Comparison of ENCODE assay signal across 8 cellular contexts in genomic region chr1:203287109-203287893, GRCh38. TPM values are rescaled to one million over a fixed set of nuclear protein-coding genes. Genes with fewer than 3 reads are reported as not detected.
DNase-seq lines count a peak whose midpoint lies in the region; ATAC-seq and TF ChIP-seq lines count a peak whose summit lies in the region.

No MANE protein-coding gene starts in this region.

- peak overlapping the region; percentile 99 to 100 (median 100) for H3K27ac Mint-ChIP-seq in CD14-positive monocyte
- H3K27ac Mint-ChIP-seq in activated naive CD4-positive, alpha-beta T cell treated with anti-CD3 and anti-CD28 coated beads, Interleukin-2, amount 50 U/mL, for 72 hours = peak overlapping the region; percentile 94 to 100

- ATAC-seq in GM19324 (IDR thresholded peaks at IDR 0.05; ENCODE audit: low FRiP score, unreplicated experiment) = peak; percentile 56
- ATAC-seq in HG03354 (IDR thresholded peaks at IDR 0.05; ENCODE audit: poor library complexity, severe bottlenecking, unreplicated experiment) = peak; percentile 47
- peak; percentile 21 to 63 for ATAC-seq in activated naive CD4-positive, alpha-beta T cell treated with anti-CD3 and anti-CD28 coated beads, Interleukin-2, amount 50 U/mL, for 72 hours
- ATAC-seq in left lung = peak; percentile 36

- H3K27me3 Mint-ChIP-seq in CD14-positive monocyte (ENCODE audit: low read depth in 3 of 3) = no peaks in the 10 kb centered on the region

- peak; percentile 97 for DNase-seq in CD14-positive monocyte (ENCODE audit: low spot score)
- DNase-seq in SHP77 treated with DMSO at 0.1 percent for 48 hours (lab: John Stamatoyannopoulos, UW) = peak; percentile 81
- peak; percentile 53 to 92 for DNase-seq in activated naive CD4-positive, alpha-beta T cell treated with anti-CD3 and anti-CD28 coated beads, Interleukin-2, amount 50 U/mL, for 72 hours (ENCODE audit: low spot score in 2 of 2)
- DNase-seq in left lung = peak; percentile 85 to 87
- DNase-seq in stimulated activated CD8-positive, alpha-beta memory T cell treated with anti-CD3 and anti-CD28 coated beads, Interleukin-15, amount 100 ng/mL, for 1 hour (ENCODE audit: low read depth) = peak; percentile 59
- no peak for DNase-seq in brain microvascular endothelial cell

- no peaks in the 10 kb centered on the region for H3K9me3 ChIP-seq in left lung

- H3K4me1 ChIP-seq in left lung = peaks cover 30 to 91% of the 10 kb centered on the region in 2 donors

- H3K4me3 Mint-ChIP-seq in CD14-positive monocyte = peak overlapping the region; percentile 68 to 82

- in situ Hi-C loops in brain microvascular endothelial cell (cut with HindIII; ENCODE audit: low pct_ligation_motif_present, low sequenced_read_pairs) = no loop called here

- H3K27me3 ChIP-seq in left lung (no peaks in the 10 kb centered on the region), brain microvascular endothelial cell (replicated peaks) (peaks cover 5% of the 10 kb centered on the region)

- H3K4me1 Mint-ChIP-seq in CD14-positive monocyte = peaks cover 83% of the 10 kb centered on the region

- peak overlapping the region; percentile 89 to 98 for H3K27ac ChIP-seq in left lung
- H3K27ac ChIP-seq in brain microvascular endothelial cell = no peak overlapping the region

- H3K36me3 ChIP-seq in left lung = no peaks in the 10 kb centered on the region
- H3K36me3 ChIP-seq in brain microvascular endothelial cell (replicated peaks) = no peaks in the 10 kb centered on the region

- H3K4me3 ChIP-seq in left lung (no peak overlapping the region), brain microvascular endothelial cell (ENCODE audit: low read depth, low read length) (no peak overlapping the region)

- no peak for TF ChIP-seq CTCF in CD14-positive monocyte (IDR thresholded peaks at IDR 0.05)
- peak in 1 of 2 donors; percentile 33 for TF ChIP-seq CTCF in left lung (IDR thresholded peaks at IDR 0.05)
- no peak for TF ChIP-seq CTCF in brain microvascular endothelial cell (IDR thresholded peaks at IDR 0.05; ENCODE audit: low read depth, low read length, missing control alignments)

- H3K36me3 Mint-ChIP-seq in CD14-positive monocyte = peaks cover 4 to 14% of the 10 kb centered on the region in 2 donors
- H3K36me3 Mint-ChIP-seq in activated naive CD4-positive, alpha-beta T cell treated with anti-CD3 and anti-CD28 coated beads, Interleukin-2, amount 50 U/mL, for 72 hours = peaks cover 0 to 10% of the 10 kb centered on the region in 2 donors

- intact Hi-C loops in CD14-positive monocyte (cut with micrococcal nuclease) (loop anchor here in 1 of 2 donors (2.0 to 5.0 kb wide), 2 partner anchors 14 to 40 kb away; no protein-coding TSS in a partner anchor), left lung (cut with DNase I) (no loop called here)

- peaks cover 0 to 4% (median 0%) of the 10 kb centered on the region in 7 donors for H3K9me3 Mint-ChIP-seq in CD14-positive monocyte
- H3K9me3 Mint-ChIP-seq in activated naive CD4-positive, alpha-beta T cell treated with anti-CD3 and anti-CD28 coated beads, Interleukin-2, amount 50 U/mL, for 72 hours = no peaks in the 10 kb centered on the region

RNA-seq across cellular contexts. Expression of gene BTG2, which starts 18.0 kb away (rescaled TPM):
- polyA plus RNA-seq in CD14-positive monocyte = 100 to 1,000 TPM; 293 to 483 TPM
- 100 to 1,000 TPM in 1 of 2 donors, 10 to 100 TPM in 1; 87.2 to 185 TPM for total RNA-seq in activated naive CD4-positive, alpha-beta T cell treated with anti-CD3 and anti-CD28 coated beads, Interleukin-2, amount 50 U/mL, for 72 hours
- 10 to 100 TPM; 56.2 to 84.8 TPM for total RNA-seq in left lung

RNA-seq across cellular contexts. Expression of gene CHIT1, which starts 57.8 kb away (rescaled TPM):
- polyA plus RNA-seq in CD14-positive monocyte = under 1 TPM in 1 of 2 donors, not detected in 1; 0.51 TPM
- total RNA-seq in activated naive CD4-positive, alpha-beta T cell treated with anti-CD3 and anti-CD28 coated beads, Interleukin-2, amount 50 U/mL, for 72 hours = 1 to 10 TPM; 1.3 to 2.2 TPM
- total RNA-seq in left lung = 1 to 10 TPM; 2.0 to 3.0 TPM
